In genomic region chr1:9326596-9326995, GRCh38 we compare ENCODE assay signal across 13 cellular contexts. TPM values are rescaled to one million over a fixed set of nuclear protein-coding genes. Genes with fewer than 3 reads are reported as not detected.
DNase-seq lines count a peak whose midpoint lies in the region; ATAC-seq and TF ChIP-seq lines count a peak whose summit lies in the region.
"Had no signal": no experiment of that assay in that cellular context is flagged by ENCODE, and none has a peak within 500 bp of the region (broad histone marks: within the 10 kb centered on the region; RNA-seq: fewer than 3 reads in every experiment).

No MANE protein-coding gene starts in this region.

- TF ChIP-seq POLR2A in heart left ventricle (IDR thresholded peaks at IDR 0.05), result no peak

- no peak overlapping the region for H3K4me3 Mint-ChIP-seq in osteocyte (ENCODE audit: unreplicated experiment)

- peaks cover 0 to 51% (median 25%) of the 10 kb centered on the region in 12 donors for H3K4me1 ChIP-seq in heart left ventricle

- no peak overlapping the region for H3K4me3 ChIP-seq in heart left ventricle
- no peak overlapping the region for H3K4me3 ChIP-seq in fibroblast of pulmonary artery (replicated peaks; ENCODE audit: low read depth, low read length)
- H3K4me3 ChIP-seq: lung had no signal

- H3K4me1 Mint-ChIP-seq in osteocyte (ENCODE audit: unreplicated experiment), result peaks cover 62% of the 10 kb centered on the region

- peak overlapping the region in 7 of 12 donors; percentile 18 to 72 (median 46) for H3K27ac ChIP-seq in heart left ventricle

- no peaks in the 10 kb centered on the region for H3K9me3 ChIP-seq in heart left ventricle

- no peaks in the 10 kb centered on the region for H3K27me3 Mint-ChIP-seq in osteocyte (ENCODE audit: unreplicated experiment)

- H3K9me3 Mint-ChIP-seq in osteocyte (ENCODE audit: unreplicated experiment), result no peaks in the 10 kb centered on the region

- WGBS in heart left ventricle, 4 donors, result 73 to 90% (median 79%) methylated on average over 5 to 9 of the region's 9 CpGs

- H3K36me3 Mint-ChIP-seq in osteocyte (ENCODE audit: unreplicated experiment), result peaks cover 5% of the 10 kb centered on the region

- H3K36me3 ChIP-seq in heart left ventricle, result no peaks in the 10 kb centered on the region

- intact Hi-C loops in heart left ventricle (cut with DNase I), result no loop called here
- intact Hi-C loops in Right ventricle myocardium superior (cut with DNase I), result no loop called here

- H3K27ac Mint-ChIP-seq in osteocyte (ENCODE audit: unreplicated experiment), result peak overlapping the region; percentile 77

- H3K27me3 ChIP-seq in heart left ventricle, result no peaks in the 10 kb centered on the region

- ATAC-seq in heart left ventricle (peak in 1 of 4 donors; percentile 37), Right ventricle myocardium superior (ENCODE audit: poor library complexity) (no peak), GM18873 (IDR thresholded peaks at IDR 0.05; ENCODE audit: low FRiP score, unreplicated experiment) (no peak), GM18502 (IDR thresholded peaks at IDR 0.05; ENCODE audit: poor library complexity, unreplicated experiment) (no peak)
- ATAC-seq: HepG2 had no signal

- TF ChIP-seq CTCF in heart left ventricle (IDR thresholded peaks at IDR 0.05) (no peak), fibroblast of pulmonary artery (IDR thresholded peaks at IDR 0.05; ENCODE audit: low read length, missing control alignments) (no peak), osteocyte (IDR thresholded peaks at IDR 0.05) (no peak)

- DNase-seq in heart left ventricle, result no peak
- DNase-seq in Right ventricle myocardium superior, result no peak
- DNase-seq in fibroblast of pulmonary artery (ENCODE audit: low read depth), result peak; percentile 54
- DNase-seq in osteocyte (ENCODE audit: extremely low spot score, unreplicated experiment), result no peak
- DNase-seq in DMS53 treated with DMSO at 0.1 percent for 48 hours (lab: John Stamatoyannopoulos, UW; ENCODE audit: unreplicated experiment), result no peak
- DNase-seq in NCI-H446 (lab: John Stamatoyannopoulos, UW), result no peak
- DNase-seq: anterior cingulate cortex, NCI-H2081, retina had no signal

RNA-seq across cellular contexts. Expression of gene SPSB1, which starts 33.9 kb away (rescaled TPM):
- total RNA-seq in heart left ventricle (10 to 100 TPM in 3 of 9 donors, 1 to 10 TPM in 6; 7.7 to 27.2 (median 9.2) TPM), Right ventricle myocardium superior (13.0 TPM), osteocyte (52.8 and 63.2 TPM in 2 replicates)
- 10 to 100 TPM in 1 of 2 donors, 1 to 10 TPM in 1; 7.0 to 10.9 TPM for polyA plus RNA-seq in heart left ventricle
